In genomic region chr2:64000630-64001381, GRCh38 we compare ENCODE assay signal across 2 cellular contexts.
TF ChIP-seq lines count a peak whose summit lies in the region.

No MANE protein-coding gene starts in this region.

TF ChIP-seq in H1, 55 proteins besides CTCF, POLR2A, EP300 and RAD21:
- TF ChIP-seq E2F6 (IDR thresholded peaks at IDR 0.05) (0 out of 2 replicates have a peak, but pooled peaks have one; percentile 17), CTBP2 (IDR thresholded peaks at IDR 0.05; ENCODE audit: borderline replicate concordance, insufficient read depth, insufficient read length, low read length) (no peak), KDM1A (IDR thresholded peaks at IDR 0.05; ENCODE audit: borderline replicate concordance, low read length) (no peak), TBP (IDR thresholded peaks at IDR 0.05; ENCODE audit: low read depth, low read length) (no peak)

TF ChIP-seq in liver, 16 proteins besides CTCF, POLR2A, EP300 and RAD21 (continued from another document):
- TF ChIP-seq ZBTB33 (IDR thresholded peaks at IDR 0.05): no peak
- TF ChIP-seq FOXA2 (IDR thresholded peaks at IDR 0.05): no peak
- no peak for TF ChIP-seq TAF1 (conservative IDR thresholded peaks at IDR 0.05)
- no peak for TF ChIP-seq MAX (IDR thresholded peaks at IDR 0.05)
- no peak for TF ChIP-seq REST (IDR thresholded peaks at IDR 0.05)
- TF ChIP-seq NR2F2 (IDR thresholded peaks at IDR 0.05): no peak
- no peak for TF ChIP-seq EGR1 (IDR thresholded peaks at IDR 0.05; ENCODE audit: low read depth in 2 of 2)
- TF ChIP-seq ATF3 (IDR thresholded peaks at IDR 0.05): no peak
- TF ChIP-seq RXRA (IDR thresholded peaks at IDR 0.05): no peak
- TF ChIP-seq SP1 (IDR thresholded peaks at IDR 0.05): no peak
- no peak for TF ChIP-seq JUND (IDR thresholded peaks at IDR 0.05)
TF ChIP-seq in liver: peak in this region for 0.
